Comparison of ENCODE assay signal across 28 cellular contexts in genomic region chr2:192292478-192292877, GRCh38.
"Had no signal": no experiment of that assay in that cellular context is flagged by ENCODE, and none has a peak within 500 bp of the region (broad histone marks: within the 10 kb centered on the region; RNA-seq: fewer than 3 reads in every experiment).

No MANE protein-coding gene starts in this region.

- H3K36me3 ChIP-seq: colonic mucosa, esophagus muscularis mucosa, esophagus squamous epithelium, gastrocnemius medialis, gastroesophageal sphincter, heart left ventricle, heart right ventricle had no signal

- FAIRE-seq: colon, endometrium, endothelial cell of umbilical vein, frontal cortex had no signal

- DNase-seq: colonic mucosa; cortex of kidney; dermis blood vessel endothelial cell; dorsolateral prefrontal cortex; effector CD4-positive, alpha-beta T cell; effector CD8-positive, alpha-beta T cell; effector memory CD4-positive, alpha-beta T cell; effector memory CD8-positive, alpha-beta T cell; endodermal cell; erythroblast; esophagus squamous epithelium; foreskin fibroblast; foreskin keratinocyte; foreskin melanocyte; gastrocnemius medialis; glutamatergic neuron; head of caudate nucleus; heart left ventricle; heart right ventricle had no signal

- H3K9me3 ChIP-seq: colonic mucosa, esophagus squamous epithelium, gastrocnemius medialis, gastroesophageal sphincter, heart right ventricle had no signal

- H3K4me1 ChIP-seq: colonic mucosa, esophagus muscularis mucosa, esophagus squamous epithelium, foreskin keratinocyte, gastrocnemius medialis, gastroesophageal sphincter had no signal

- H3K4me3 ChIP-seq: colonic mucosa, coronary artery, dorsolateral prefrontal cortex, esophagus muscularis mucosa, esophagus squamous epithelium, gastrocnemius medialis, gastroesophageal sphincter, heart left ventricle, heart right ventricle had no signal

- ATAC-seq: effector memory CD8-positive, alpha-beta T cell; esophagus mucosa; foreskin keratinocyte; gastrocnemius medialis; gastroesophageal sphincter; heart left ventricle; heart right ventricle had no signal

- H3K27ac ChIP-seq: colonic mucosa, coronary artery, dorsolateral prefrontal cortex, epithelial cell of prostate, esophagus muscularis mucosa, esophagus squamous epithelium, foreskin keratinocyte, gastrocnemius medialis, gastroesophageal sphincter, heart left ventricle, heart right ventricle had no signal
